In the genomic region with DNA sequence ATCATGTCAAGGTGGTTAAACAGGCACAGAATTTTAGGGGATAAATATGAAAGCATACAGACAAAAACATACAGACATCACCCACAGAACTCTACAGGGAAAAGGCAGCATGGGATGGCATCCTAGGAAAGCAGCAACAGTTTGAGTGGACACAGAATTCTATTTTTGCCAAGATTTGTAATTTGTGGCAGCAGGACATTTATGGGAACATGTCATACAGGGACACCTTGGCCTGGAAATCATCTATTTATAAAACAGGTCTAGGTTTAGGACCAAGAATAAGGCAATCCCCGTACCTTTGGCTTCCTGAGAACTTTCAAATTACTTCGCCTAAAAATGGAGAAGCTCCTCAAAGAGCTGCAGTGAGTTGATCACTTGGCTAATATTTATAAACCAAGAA, we compare ENCODE assay signal across 15 cellular contexts.
"Had no signal": no experiment of that assay in that cellular context is flagged by ENCODE, and none has a peak within 500 bp of the region (broad histone marks: within the 10 kb centered on the region; RNA-seq: fewer than 3 reads in every experiment).

No MANE protein-coding gene starts in this region.

- H3K27ac Mint-ChIP-seq: activated B cell treated with CpG ODN at 0.5 μM for 24 hours; activated CD4-positive, alpha-beta T cell treated with anti-CD3 and anti-CD28 coated beads, Interleukin-2, amount 10 ng/mL, durations not matched to agents 24 days and 14 days; activated naive CD4-positive, alpha-beta T cell treated with anti-CD3 and anti-CD28 coated beads, Interleukin-2, amount 50 U/mL, for 24 hours; activated T-helper 17 cell treated with anti-CD3 and anti-CD28 coated beads, Interleukin-2, amount 50 U/mL, for 72 hours had no signal

- H3K9me3 ChIP-seq: heart left ventricle had no signal

- H3K4me3 ChIP-seq: heart left ventricle had no signal

- ATAC-seq: activated T-helper 17 cell treated with anti-CD3 and anti-CD28 coated beads, Interleukin-2, amount 50 U/mL, for 72 hours; foreskin keratinocyte; heart left ventricle had no signal

- H3K27me3 Mint-ChIP-seq: activated B cell treated with CpG ODN at 0.5 μM for 24 hours; activated CD4-positive, alpha-beta T cell treated with anti-CD3 and anti-CD28 coated beads, Interleukin-2, amount 10 ng/mL, durations not matched to agents 24 days and 14 days; activated naive CD4-positive, alpha-beta T cell treated with anti-CD3 and anti-CD28 coated beads, Interleukin-2, amount 50 U/mL, for 24 hours; activated T-helper 17 cell treated with anti-CD3 and anti-CD28 coated beads, Interleukin-2, amount 50 U/mL, for 72 hours had no signal

- H3K36me3 Mint-ChIP-seq: activated naive CD4-positive, alpha-beta T cell treated with anti-CD3 and anti-CD28 coated beads, Interleukin-2, amount 50 U/mL, for 24 hours had no signal

- H3K27me3 ChIP-seq: brain microvascular endothelial cell, foreskin keratinocyte, heart left ventricle had no signal

- H3K36me3 ChIP-seq: brain microvascular endothelial cell, heart left ventricle had no signal

- H3K9me3 Mint-ChIP-seq: activated B cell treated with CpG ODN at 0.5 μM for 24 hours; activated CD4-positive, alpha-beta T cell treated with anti-CD3 and anti-CD28 coated beads, Interleukin-2, amount 10 ng/mL, durations not matched to agents 24 days and 14 days; activated naive CD4-positive, alpha-beta T cell treated with anti-CD3 and anti-CD28 coated beads, Interleukin-2, amount 50 U/mL, for 24 hours; activated T-helper 17 cell treated with anti-CD3 and anti-CD28 coated beads, Interleukin-2, amount 50 U/mL, for 72 hours; nephron progenitor cell had no signal

- H3K27ac ChIP-seq: brain microvascular endothelial cell, foreskin keratinocyte had no signal

- FAIRE-seq: endothelial cell of umbilical vein, islet of Langerhans, TTC549, urothelium cell line had no signal

- H3K4me3 Mint-ChIP-seq: activated B cell treated with CpG ODN at 0.5 μM for 24 hours; activated CD4-positive, alpha-beta T cell treated with anti-CD3 and anti-CD28 coated beads, Interleukin-2, amount 10 ng/mL, durations not matched to agents 24 days and 14 days; activated naive CD4-positive, alpha-beta T cell treated with anti-CD3 and anti-CD28 coated beads, Interleukin-2, amount 50 U/mL, for 24 hours; activated T-helper 17 cell treated with anti-CD3 and anti-CD28 coated beads, Interleukin-2, amount 50 U/mL, for 72 hours; nephron progenitor cell had no signal

- DNase-seq: activated B cell treated with CpG ODN at 0.5 μM for 24 hours; activated CD4-positive, alpha-beta T cell treated with anti-CD3 and anti-CD28 coated beads, Interleukin-2, amount 10 ng/mL, durations not matched to agents 24 days and 14 days; amygdala; brain microvascular endothelial cell; foreskin keratinocyte; heart left ventricle; nephron progenitor cell; stimulated activated CD4-positive, alpha-beta T cell treated with anti-CD3 and anti-CD28 coated beads, Interleukin-15, amount 100 ng/mL, for 24 hours; stimulated activated CD4-positive, alpha-beta T cell treated with anti-CD3 and anti-CD28 coated beads, Interleukin-4, amount 100 ng/mL, for 24 hours had no signal
